In genomic region chr2:20595439-20596192, GRCh38 we compare ENCODE assay signal across 9 cellular contexts. TPM values are rescaled to one million over a fixed set of nuclear protein-coding genes. Genes with fewer than 3 reads are reported as not detected.
A peak's percentile ranks its signal among the peaks of the same experiment; 100 is the strongest.
DNase-seq lines count a peak whose midpoint lies in the region; ATAC-seq, FAIRE-seq and TF ChIP-seq lines count a peak whose summit lies in the region.
"Had no signal": no experiment of that assay in that cellular context is flagged by ENCODE, and none has a peak within 500 bp of the region (broad histone marks: within the 10 kb centered on the region; RNA-seq: fewer than 3 reads in every experiment).

No MANE protein-coding gene starts in this region.

- DNase-seq in A549 (ENCODE audit: low read depth in 1 of 2, low spot score in 1 of 2) (no peak), SK-MEL-5 (ENCODE audit: low read depth, low spot score) (peak; percentile 36), esophagus squamous epithelium (lab: John Stamatoyannopoulos, UW) (no peak), NCI-H748 treated with DMSO at 0.1 percent for 48 hours (lab: John Stamatoyannopoulos, UW) (no peak)
- no peak for DNase-seq in activated CD4-positive, alpha-beta T cell treated with anti-CD3 and anti-CD28 coated beads for 1 hour

- H3K27ac ChIP-seq in A549 (peak overlapping the region; percentile 75 to 89; a peak in 4 of 6 replicates), esophagus squamous epithelium (peak overlapping the region; percentile 24 to 85 (median 72)), skeletal muscle tissue (ENCODE audit: low read depth, low read length) (peak overlapping the region; percentile 32)

- TF ChIP-seq EP300 in A549 (IDR thresholded peaks at IDR 0.05), result no peak

- H3K9me3 ChIP-seq in A549 (no peaks in the 10 kb centered on the region), esophagus squamous epithelium (no peaks in the 10 kb centered on the region), skeletal muscle tissue (ENCODE audit: control insufficient read depth in 3 of 3, low read length in 3 of 3) (no peaks in the 10 kb centered on the region)

- H3K9ac ChIP-seq in skeletal muscle tissue (ENCODE audit: low read depth in 1 of 3, low read length in 3 of 3), result no peak overlapping the region

- TF ChIP-seq RAD21 in A549 (conservative IDR thresholded peaks at IDR 0.05 in 1 of 2, IDR thresholded peaks at IDR 0.05 in 1 of 2), result no peak

- H3K4me3 ChIP-seq in A549 (no peak overlapping the region), esophagus squamous epithelium (no peak overlapping the region), skeletal muscle tissue (ENCODE audit: low read length in 3 of 3) (no peak overlapping the region)

- no peak for FAIRE-seq in A549 (lab: Jason Lieb, UNC)
- FAIRE-seq: colon had no signal

- H3K4me1 ChIP-seq in A549 (peaks cover 55% of the 10 kb centered on the region), esophagus squamous epithelium (peaks cover 22 to 93% (median 51%) of the 10 kb centered on the region in 3 donors), skeletal muscle tissue (ENCODE audit: control insufficient read depth in 3 of 3, insufficient read depth in 3 of 3, low read length in 3 of 3) (peaks cover 43 to 65% (median 60%) of the 10 kb centered on the region in 3 donors)

- H3K27me3 ChIP-seq in esophagus squamous epithelium (no peaks in the 10 kb centered on the region), skeletal muscle tissue (ENCODE audit: control insufficient read depth in 3 of 3, insufficient read depth in 3 of 3, low read length in 3 of 3) (no peaks in the 10 kb centered on the region)

- WGBS in A549 (ENCODE audit: missing lambda C conversion rate), result 83% methylated on average over 13 of the region's 14 CpGs
- 67 to 69% methylated on average over 7 to 11 of the region's 14 CpGs for WGBS in esophagus squamous epithelium, 2 donors

- TF ChIP-seq CTCF in A549 (IDR thresholded peaks at IDR 0.05) (no peak), esophagus squamous epithelium (IDR thresholded peaks at IDR 0.05) (no peak)

- no peak for ATAC-seq in A549
- ATAC-seq in GM18909 (IDR thresholded peaks at IDR 0.05; ENCODE audit: poor library complexity, unreplicated experiment), result peak; percentile 91
- peak; percentile 87 for ATAC-seq in HG03045 (IDR thresholded peaks at IDR 0.05; ENCODE audit: unreplicated experiment)

- CTCF ChIA-PET in A549 (lab: Yijun Ruan, JAX), result interaction anchor here (0.8 to 12.0 kb wide), 13 partner anchors 10 to 197 kb away, joined by 3 to 112 read pairs (median 4); no protein-coding TSS in a partner anchor

- in situ Hi-C loops in SK-MEL-5 (cut with HindIII; ENCODE audit: low pct_unique_long_range_greater_than_20kb, low sequenced_read_pairs), result no loop called here

- no peak overlapping the region for H3K4me2 ChIP-seq in A549

- POLR2A ChIA-PET in A549 (lab: Yijun Ruan, JAX), result interaction anchor here (7.3 kb wide), 1 partner anchor 149 kb away, joined by 51 read pairs; the partner anchor contains the start of gene RHOB

- intact Hi-C loops in esophagus squamous epithelium (cut with DNase I), result no loop called here

- no peaks in the 10 kb centered on the region for H3K36me3 ChIP-seq in esophagus squamous epithelium
- H3K36me3 ChIP-seq in skeletal muscle tissue (ENCODE audit: control insufficient read depth in 3 of 3, insufficient read depth in 3 of 3, low read length in 3 of 3), result no peaks in the 10 kb centered on the region

- TF ChIP-seq POLR2A in A549 (IDR thresholded peaks at IDR 0.05; ENCODE audit: low read length) (no peak), esophagus squamous epithelium (IDR thresholded peaks at IDR 0.05) (peak in 1 of 4 donors; percentile 49)

TF ChIP-seq in A549, 52 proteins besides CTCF, POLR2A, EP300 and RAD21:
- TF ChIP-seq HOXB13 (CRISPR knock-in tag; IDR thresholded peaks at IDR 0.05; ENCODE audit: low read depth), result no peak
- peak; percentile 58 for TF ChIP-seq ZFP36 (IDR thresholded peaks at IDR 0.05; ENCODE audit: borderline replicate concordance, partially characterized antibody)

RNA-seq across cellular contexts. Expression of gene HS1BP3, which starts 55.3 kb away (rescaled TPM):
- polyA plus RNA-seq in A549 (2011; rRNA removed) (12.4 and 13.8 TPM in 2 replicates), A549 (2017; fragmentation: RNase III; extraction: RNeasy Plus Mini Kit Qiagen cat#74134 plus additional on column Dnase treatment) (17.7 to 23.5 TPM (median 20.5 TPM) in 3 replicates)
- 19.3 and 23.8 TPM in 2 replicates for polyA plus RNA-seq in A549 (2012; cell fraction: cytosol; rRNA removed)
- polyA plus RNA-seq in A549 (2012; cell fraction: nucleus; rRNA removed), result 35.4 and 36.6 TPM in 2 replicates
- polyA minus RNA-seq in A549 (2011; rRNA and poly(A)+ RNA removed), result 17.5 and 21.2 TPM in 2 replicates
- total RNA-seq in SK-MEL-5 (2014; rRNA removed; shearing (Covaris generic)), result 68.8 and 69.1 TPM in 2 replicates
- 91.1 and 92.0 TPM in 2 replicates for polyA plus RNA-seq in SK-MEL-5 (2015; cell fraction: cytosol; rRNA removed)
- polyA plus RNA-seq in SK-MEL-5 (2015; cell fraction: nucleus; rRNA removed), result 96.4 and 98.9 TPM in 2 replicates
- total RNA-seq in esophagus squamous epithelium (10 to 100 TPM in 3 of 4 donors, 1 to 10 TPM in 1; 7.9 to 22.1 (median 16.9) TPM), skeletal muscle tissue (10.4 TPM)

Comparison
In these comparisons a context has a peak if more than half of its experiments do, and no peak if none do; other contexts are left out.
1. ATAC-seq: peak in GM18909 (single experiment) and HG03045 (single experiment); none in A549 (0 of 2).
2. H3K27ac ChIP-seq: peak in every context shown above with its lines; median percentile 82 in A549; 72 in esophagus squamous epithelium; 32 in skeletal muscle tissue.